In genomic region chr1:2234762-2235113, GRCh38 we compare ENCODE assay signal across 8 cellular contexts. TPM values are rescaled to one million over a fixed set of nuclear protein-coding genes. Genes with fewer than 3 reads are reported as not detected.
DNase-seq lines count a peak whose midpoint lies in the region; ATAC-seq and TF ChIP-seq lines count a peak whose summit lies in the region.

No MANE protein-coding gene starts in this region.

- no peaks in the 10 kb centered on the region for H3K9me3 ChIP-seq in endodermal cell (ENCODE audit: control insufficient read depth, low read length)

- H3K27ac Mint-ChIP-seq in endodermal cell (no peak overlapping the region), nephron (peak overlapping the region; percentile 85 to 89 (median 89))

- peaks cover 12% of the 10 kb centered on the region for H3K36me3 ChIP-seq in endodermal cell (ENCODE audit: control insufficient read depth, insufficient read depth, low read length)

- TF ChIP-seq CTCF in AG04449 (IDR thresholded peaks at IDR 0.05; ENCODE audit: insufficient read depth, low read length, missing control alignments) (no peak), RWPE1 (conservative IDR thresholded peaks at IDR 0.05; ENCODE audit: low read depth) (no peak), endodermal cell (conservative IDR thresholded peaks at IDR 0.05) (no peak), nephron (IDR thresholded peaks at IDR 0.05; ENCODE audit: unreplicated experiment in 3 of 3) (no peak)

- POLR2A ChIA-PET in AG04449 (lab: Yijun Ruan, JAX) (interaction anchor here (0.7 to 1.5 kb wide), 2 partner anchors 19 to 30 kb away, joined by 3 to 4 read pairs; no protein-coding TSS in a partner anchor), RWPE1 (lab: Yijun Ruan, JAX; ENCODE audit: low non-redundant PET) (no interaction called here)

- H3K4me1 ChIP-seq in endodermal cell (ENCODE audit: control insufficient read depth, insufficient read depth, low read length): peaks cover 11% of the 10 kb centered on the region

- no peak overlapping the region for H3K9ac ChIP-seq in endodermal cell (ENCODE audit: extremely low read depth, low read length, poor library complexity, severe bottlenecking)

- H3K4me3 Mint-ChIP-seq in endodermal cell (no peak overlapping the region), nephron (peak overlapping the region; percentile 62 to 81 (median 74))

- H3K27me3 Mint-ChIP-seq in endodermal cell (ENCODE audit: insufficient read depth) (no peaks in the 10 kb centered on the region), nephron (ENCODE audit: low read depth) (no peaks in the 10 kb centered on the region)

- H3K27me3 ChIP-seq in endodermal cell (ENCODE audit: control insufficient read depth, insufficient read depth, low read length, poor library complexity, severe bottlenecking): no peaks in the 10 kb centered on the region

- H3K4me3 ChIP-seq in AG04449 (ENCODE audit: low read depth, low read length) (peak overlapping the region; percentile 18; the same call in 1 of the 2 replicates), endodermal cell (ENCODE audit: low read length) (no peak overlapping the region)

- H3K9me3 Mint-ChIP-seq in endodermal cell: no peaks in the 10 kb centered on the region
- H3K9me3 Mint-ChIP-seq in nephron: no peaks in the 10 kb centered on the region

- no peak for ATAC-seq in HG03045 (IDR thresholded peaks at IDR 0.05; ENCODE audit: unreplicated experiment)

- H3K27ac ChIP-seq in RWPE1 (peak overlapping the region; percentile 99), endodermal cell (ENCODE audit: low read depth, low read length) (peak overlapping the region; percentile 55)

- 90 to 100% methylated on average over 1 to 4 of the region's 4 CpGs for whole genome bisulfite sequencing in endodermal cell (ENCODE audit: insufficient coverage in 1 of 2, insufficient read length in 1 of 2), 2 experiments

- CTCF ChIA-PET in AG04449 (lab: Yijun Ruan, JAX) (interaction anchor here (1.4 to 2.6 kb wide), 6 partner anchors 10 to 147 kb away, joined by 3 to 27 read pairs (median 4); partner anchors contain the start of gene FAAP20), RWPE1 (lab: Yijun Ruan, JAX) (interaction anchor here (0.7 to 1.2 kb wide), 7 partner anchors 22 to 147 kb away, joined by 3 to 6 read pairs (median 4); no protein-coding TSS in a partner anchor)

- H3K36me3 Mint-ChIP-seq in endodermal cell (ENCODE audit: low read depth) (peaks cover 8% of the 10 kb centered on the region), nephron (ENCODE audit: low read depth) (no peaks in the 10 kb centered on the region)

- DNase-seq in AG04449 (ENCODE audit: low read depth, low spot score) (no peak), RWPE1 (ENCODE audit: low spot score) (no peak), endodermal cell (no peak), LoVo (ENCODE audit: low spot score) (no peak), occipital lobe (lab: John Stamatoyannopoulos, UW) (no peak), pons (ENCODE audit: low spot score) (no peak)

- peaks cover 52% of the 10 kb centered on the region for H3K4me1 Mint-ChIP-seq in endodermal cell
- H3K4me1 Mint-ChIP-seq in nephron: peaks cover 75% of the 10 kb centered on the region

RNA-seq across cellular contexts. Expression of gene SKI, which starts 6.6 kb away (rescaled TPM):
- total RNA-seq in endodermal cell: 10 to 100 TPM; 65.4 to 79.2 TPM
- polyA plus RNA-seq in endodermal cell (2013, experiment 1 of 2): 39.9 TPM
- polyA plus RNA-seq in endodermal cell (2013, experiment 2 of 2): 37.7 TPM
- 19.3 TPM for total RNA-seq in occipital lobe

RNA-seq across cellular contexts. Expression of gene FAAP20, which starts 40.2 kb away (rescaled TPM):
- total RNA-seq in endodermal cell: 100 to 1,000 TPM; 126 to 154 TPM
- 91.8 TPM for polyA plus RNA-seq in endodermal cell (2013, experiment 1 of 2)
- polyA plus RNA-seq in endodermal cell (2013, experiment 2 of 2): 88.9 TPM
- total RNA-seq in occipital lobe: 20.3 TPM
